In genomic region chr17:80101946-80102706, GRCh38 we compare ENCODE assay signal across 8 cellular contexts. TPM values are rescaled to one million over a fixed set of nuclear protein-coding genes. Genes with fewer than 3 reads are reported as not detected.
DNase-seq lines count a peak whose midpoint lies in the region; ATAC-seq and TF ChIP-seq lines count a peak whose summit lies in the region.

No MANE protein-coding gene starts in this region.

- no peaks in the 10 kb centered on the region for H3K36me3 ChIP-seq in duodenal mucosa (ENCODE audit: control insufficient read depth in 1 of 2, insufficient read depth in 2 of 2, low read length in 2 of 2)
- no peaks in the 10 kb centered on the region for H3K36me3 ChIP-seq in lung (ENCODE audit: control insufficient read depth in 2 of 2, insufficient read depth in 2 of 2, low read length in 2 of 2)
- H3K36me3 ChIP-seq in tibial nerve: peaks cover 0 to 19% (median 0%) of the 10 kb centered on the region in 3 donors

- no peaks in the 10 kb centered on the region for H3K9me3 Mint-ChIP-seq in T-helper 2 cell treated with Interferon-gamma antibody and Interleukin-4, amounts not matched to agents 5 μg/mL and 100 μg/mL, for 36 hours

- peaks cover 25% of the 10 kb centered on the region for H3K4me1 Mint-ChIP-seq in T-helper 2 cell treated with Interferon-gamma antibody and Interleukin-4, amounts not matched to agents 5 μg/mL and 100 μg/mL, for 36 hours (ENCODE audit: low read depth)

- peak overlapping the region; percentile 10 for H3K27ac ChIP-seq in duodenal mucosa (ENCODE audit: low read depth, low read length)
- H3K27ac ChIP-seq in lung (ENCODE audit: low read depth in 1 of 2, low read length in 1 of 2): peak overlapping the region in 1 of 2 donors; percentile 59
- peak overlapping the region; percentile 68 to 96 (median 84) for H3K27ac ChIP-seq in tibial nerve

- no peaks in the 10 kb centered on the region for H3K36me3 Mint-ChIP-seq in T-helper 2 cell treated with Interferon-gamma antibody and Interleukin-4, amounts not matched to agents 5 μg/mL and 100 μg/mL, for 36 hours (ENCODE audit: low read depth)

- WGBS in lung, 2 donors: 38% methylated on average over 23 of the region's 23 CpGs
- WGBS in tibial nerve, 2 donors: 35 to 36% methylated on average over 21 to 22 of the region's 23 CpGs

- H3K27me3 ChIP-seq in duodenal mucosa (ENCODE audit: control insufficient read depth in 1 of 2, insufficient read depth in 2 of 2, low read length in 2 of 2) (no peaks in the 10 kb centered on the region), lung (ENCODE audit: control insufficient read depth, insufficient read depth) (no peaks in the 10 kb centered on the region), tibial nerve (no peaks in the 10 kb centered on the region)

- H3K4me3 ChIP-seq in duodenal mucosa (ENCODE audit: low read depth in 1 of 2, low read length in 2 of 2) (peak overlapping the region; percentile 97 to 98), lung (peak overlapping the region; percentile 89), tibial nerve (peak overlapping the region; percentile 66 to 87 (median 73))

- TF ChIP-seq CTCF in lung (IDR thresholded peaks at IDR 0.05; ENCODE audit: control extremely low read depth, extremely low read depth) (no peak), tibial nerve (IDR thresholded peaks at IDR 0.05) (no peak)

- DNase-seq in T-helper 2 cell treated with Interferon-gamma antibody and Interleukin-4, amounts not matched to agents 5 μg/mL and 100 μg/mL, for 36 hours (ENCODE audit: low spot score): no peak
- DNase-seq in T-helper 2 cell (no peak), SKM-1 treated with dmso at 0.1 percent for 144 hours (lab: John Stamatoyannopoulos, UW; ENCODE audit: unreplicated experiment) (peak; percentile 20), lung (ENCODE audit: low spot score) (no peak), tibial nerve (ENCODE audit: low spot score in 2 of 2) (peak in 1 of 2 donors; percentile 15), NCI-H128 (lab: John Stamatoyannopoulos, UW; ENCODE audit: unreplicated experiment) (no peak)

- peak overlapping the region; percentile 93 for H3K4me3 Mint-ChIP-seq in T-helper 2 cell treated with Interferon-gamma antibody and Interleukin-4, amounts not matched to agents 5 μg/mL and 100 μg/mL, for 36 hours

- H3K27ac Mint-ChIP-seq in T-helper 2 cell treated with Interferon-gamma antibody and Interleukin-4, amounts not matched to agents 5 μg/mL and 100 μg/mL, for 36 hours: peak overlapping the region; percentile 85

- peaks cover 4% of the 10 kb centered on the region for H3K27me3 Mint-ChIP-seq in T-helper 2 cell treated with Interferon-gamma antibody and Interleukin-4, amounts not matched to agents 5 μg/mL and 100 μg/mL, for 36 hours (ENCODE audit: low read depth)

- peak; percentile 14 for ATAC-seq in HG03565 (IDR thresholded peaks at IDR 0.05; ENCODE audit: unreplicated experiment)
- ATAC-seq in lung (ENCODE audit: insufficient read depth, low FRiP score): no peak

- H3K9me3 ChIP-seq in duodenal mucosa (ENCODE audit: control insufficient read depth in 1 of 2, low read length in 2 of 2) (no peaks in the 10 kb centered on the region), lung (ENCODE audit: control insufficient read depth in 2 of 2, insufficient read depth in 1 of 2, low read length in 1 of 2) (no peaks in the 10 kb centered on the region), tibial nerve (no peaks in the 10 kb centered on the region)

- TF ChIP-seq EP300 in tibial nerve (IDR thresholded peaks at IDR 0.05): no peak

- peaks cover 14 to 16% of the 10 kb centered on the region in 2 donors for H3K4me1 ChIP-seq in duodenal mucosa (ENCODE audit: control insufficient read depth in 1 of 2, insufficient read depth in 2 of 2, low read length in 2 of 2)
- H3K4me1 ChIP-seq in lung (ENCODE audit: control insufficient read depth in 2 of 2, insufficient read depth in 2 of 2, low read length in 2 of 2): peaks cover 0 to 5% of the 10 kb centered on the region in 2 donors
- peaks cover 0 to 16% (median 15%) of the 10 kb centered on the region in 4 donors for H3K4me1 ChIP-seq in tibial nerve

- peak overlapping the region; percentile 87 to 94 for H3K9ac ChIP-seq in duodenal mucosa (ENCODE audit: low read depth in 1 of 2, low read length in 2 of 2)

- TF ChIP-seq POLR2A in tibial nerve (IDR thresholded peaks at IDR 0.05): no peak

RNA-seq across cellular contexts. Expression of gene GAA, which starts 0.7 kb away (rescaled TPM):
- 10 to 100 TPM; 30.5 to 83.6 TPM for total RNA-seq in lung
- polyA plus RNA-seq in lung: 10 to 100 TPM; 52.5 to 88.6 TPM
- 10 to 100 TPM; 52.7 to 81.9 (median 67.8) TPM for total RNA-seq in tibial nerve

RNA-seq across cellular contexts. Expression of gene EIF4A3, which starts 44.8 kb away (rescaled TPM):
- total RNA-seq in lung: 10 to 100 TPM; 57.7 to 67.1 TPM
- 100 to 1,000 TPM in 1 of 2 donors, 10 to 100 TPM in 1; 37.4 to 112 TPM for polyA plus RNA-seq in lung
- 10 to 100 TPM; 34.5 to 69.0 (median 59.2) TPM for total RNA-seq in tibial nerve
